10 cellular contexts compared by ENCODE assay signal in genomic region chr5:2912741-2913140, GRCh38.
A peak's percentile ranks its signal among the peaks of the same experiment; 100 is the strongest.
DNase-seq lines count a peak whose midpoint lies in the region; ATAC-seq and TF ChIP-seq lines count a peak whose summit lies in the region.
"Had no signal": no experiment of that assay in that cellular context is flagged by ENCODE, and none has a peak within 500 bp of the region (broad histone marks: within the 10 kb centered on the region; RNA-seq: fewer than 3 reads in every experiment).

No MANE protein-coding gene starts in this region.

- H3K27ac ChIP-seq in right atrium auricular region (no peak overlapping the region), right cardiac atrium (ENCODE audit: low read length) (no peak overlapping the region), spleen (no peak overlapping the region)
- H3K27ac ChIP-seq: BLaER1 treated with 17β-estradiol and CSF1 and Interleukin-3, amounts not matched to agents 10 nM and 100 nM had no signal

- H3K9me3 ChIP-seq in right atrium auricular region (no peaks in the 10 kb centered on the region), right cardiac atrium (ENCODE audit: control insufficient read depth, low read length) (peaks cover 2% of the 10 kb centered on the region), spleen (peaks cover 0 to 21% (median 5%) of the 10 kb centered on the region in 8 donors)

- H3K4me1 ChIP-seq in right atrium auricular region (no peaks in the 10 kb centered on the region), right cardiac atrium (ENCODE audit: control insufficient read depth, insufficient read depth, low read length) (no peaks in the 10 kb centered on the region), spleen (no peaks in the 10 kb centered on the region)
- H3K4me1 ChIP-seq: BLaER1 treated with 17β-estradiol and CSF1 and Interleukin-3, amounts not matched to agents 10 nM and 100 nM had no signal

- no peak for ATAC-seq in right cardiac atrium

- TF ChIP-seq CTCF in right atrium auricular region (IDR thresholded peaks at IDR 0.05) (no peak), lower leg skin (IDR thresholded peaks at IDR 0.05) (no peak), spleen (IDR thresholded peaks at IDR 0.05 in 8 of 11, conservative IDR thresholded peaks at IDR 0.05 in 3 of 11) (no peak)

- no peak overlapping the region for H3K4me3 ChIP-seq in right atrium auricular region
- H3K4me3 ChIP-seq in right cardiac atrium (ENCODE audit: low read length), result no peak overlapping the region
- H3K4me3 ChIP-seq in lower leg skin (ENCODE audit: low read depth, poor library complexity, severe bottlenecking), result no peak overlapping the region
- H3K4me3 ChIP-seq in spleen, result no peak overlapping the region
- H3K4me3 ChIP-seq: BLaER1 treated with 17β-estradiol and CSF1 and Interleukin-3, amounts not matched to agents 10 nM and 100 nM had no signal

- 85% methylated on average over 13 of the region's 13 CpGs for WGBS in right cardiac atrium
- WGBS in lower leg skin, 2 donors, result 80 to 91% methylated on average over 13 of the region's 13 CpGs
- WGBS in spleen, 5 donors, result 75 to 90% (median 85%) methylated on average over 13 of the region's 13 CpGs

- no peaks in the 10 kb centered on the region for H3K27me3 ChIP-seq in right atrium auricular region
- H3K27me3 ChIP-seq in right cardiac atrium (ENCODE audit: control insufficient read depth, insufficient read depth), result no peaks in the 10 kb centered on the region
- H3K27me3 ChIP-seq in spleen (replicated peaks in 1 of 7), result no peaks in the 10 kb centered on the region
- H3K27me3 ChIP-seq: BLaER1 treated with 17β-estradiol and CSF1 and Interleukin-3, amounts not matched to agents 10 nM and 100 nM had no signal

- TF ChIP-seq POLR2A in lower leg skin (IDR thresholded peaks at IDR 0.05) (no peak), spleen (IDR thresholded peaks at IDR 0.05) (no peak)

- H3K36me3 ChIP-seq in right atrium auricular region, result no peaks in the 10 kb centered on the region
- H3K36me3 ChIP-seq in spleen, result no peaks in the 10 kb centered on the region
- H3K36me3 ChIP-seq: BLaER1 treated with 17β-estradiol and CSF1 and Interleukin-3, amounts not matched to agents 10 nM and 100 nM had no signal

- DNase-seq in right atrium auricular region (ENCODE audit: low spot score) (peak; percentile 21), right cardiac atrium (no peak), lower leg skin (ENCODE audit: low spot score in 2 of 2) (peak; percentile 1 to 74), spleen (peak; percentile 34), iPS-NIHi7 (ENCODE audit: extremely low spot score) (no peak), NCI-H345 (lab: John Stamatoyannopoulos, UW) (no peak), SKM-1 (lab: John Stamatoyannopoulos, UW; ENCODE audit: unreplicated experiment) (no peak)
- DNase-seq: ACHN; CD4-positive, CD25-positive, alpha-beta regulatory T cell had no signal

- intact Hi-C loops in right cardiac atrium (cut with DNase I), result no loop called here
- intact Hi-C loops in lower leg skin (cut with DNase I; ENCODE audit: low total_unique reads), result no loop called here
- intact Hi-C loops in spleen (cut with DNase I; ENCODE audit: low total_unique reads), result no loop called here

Comparison
In these comparisons a context has a peak if more than half of its experiments do, and no peak if none do; other contexts are left out.
1. DNase-seq: peak in right atrium auricular region (single experiment), lower leg skin (2 of 2) and spleen (single experiment); none in right cardiac atrium (0 of 3), iPS-NIHi7 (single experiment), NCI-H345 (single experiment) and SKM-1 (single experiment).